Comparison of ENCODE assay signal across 2 cellular contexts in the genomic region with DNA sequence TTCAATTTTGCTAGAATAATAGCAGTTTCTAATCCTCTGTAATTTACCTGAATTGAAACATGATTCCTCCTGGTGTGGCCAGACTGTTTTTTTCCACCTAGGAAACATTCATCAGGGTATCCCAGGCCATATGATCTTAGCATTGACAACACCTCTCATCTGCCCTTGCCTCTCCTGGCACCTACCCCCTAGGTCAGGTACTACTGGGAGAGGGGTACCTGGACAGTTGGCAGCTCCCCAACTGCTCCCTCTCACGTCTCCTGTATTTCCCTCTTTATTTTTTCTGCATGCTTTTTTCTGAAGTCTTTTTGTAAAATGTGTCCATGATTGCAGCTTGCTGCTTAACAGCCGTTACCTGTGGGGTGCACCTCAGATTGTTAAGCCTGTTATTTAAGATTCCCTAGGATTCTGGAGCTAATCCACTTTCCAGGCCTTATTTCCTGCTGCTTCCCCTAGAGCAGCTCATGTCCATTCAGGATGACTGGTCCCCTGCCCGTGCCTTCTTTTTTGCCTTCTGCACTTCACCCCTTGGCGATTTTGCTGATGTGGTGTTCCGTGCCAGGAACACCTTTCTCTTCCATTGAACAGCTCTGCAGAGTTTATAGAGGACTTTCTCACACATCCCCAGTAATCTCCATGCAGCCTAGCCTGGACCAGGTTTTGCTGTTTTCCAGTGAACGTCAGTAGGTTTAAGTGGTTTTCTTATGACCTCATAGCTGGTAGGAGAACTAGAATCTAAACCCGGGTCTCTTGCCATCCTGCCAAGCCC.
TF ChIP-seq lines count a peak whose summit lies in the region.

No MANE protein-coding gene starts in this region.

TF ChIP-seq in GM23338, 12 proteins besides CTCF, POLR2A, EP300 and RAD21:
- TF ChIP-seq ZNF462 (CRISPR knock-in tag; IDR thresholded peaks at IDR 0.05) (no peak), CREB1 (CRISPR knock-in tag; IDR thresholded peaks at IDR 0.05; ENCODE audit: low read depth) (0 out of 2 replicates have a peak, but pooled peaks have one; percentile 39)

TF ChIP-seq in H1, 55 proteins besides CTCF, POLR2A, EP300 and RAD21:
- TF ChIP-seq TCF12 (IDR thresholded peaks at IDR 0.05; ENCODE audit: low read depth, low read length): 0 out of 2 replicates have a peak, but pooled peaks have one; percentile 32
- TF ChIP-seq JUN (IDR thresholded peaks at IDR 0.05; ENCODE audit: low read depth, low read length): no peak
- TF ChIP-seq ATF3 (IDR thresholded peaks at IDR 0.05; ENCODE audit: insufficient read depth, low read depth, low read length): no peak
- peak; percentile 23; the same call in 1 of the 2 replicates for TF ChIP-seq MAFK (IDR thresholded peaks at IDR 0.05; ENCODE audit: low read depth, low read length)
- no peak for TF ChIP-seq CEBPB (IDR thresholded peaks at IDR 0.05; ENCODE audit: low read depth, low read length)
- TF ChIP-seq JUND (IDR thresholded peaks at IDR 0.05; ENCODE audit: low read length): peak; percentile 65; the same call in 1 of the 2 replicates
- no peak for TF ChIP-seq POLR2AphosphoS5 (IDR thresholded peaks at IDR 0.05; ENCODE audit: low read depth, low read length)
- TF ChIP-seq BCL11A (IDR thresholded peaks at IDR 0.05; ENCODE audit: low read depth in 2 of 2, low read length in 2 of 2): no peak
- peak; percentile 99 for TF ChIP-seq SP1 (IDR thresholded peaks at IDR 0.05; ENCODE audit: low read depth, low read length)
- no peak for TF ChIP-seq EZH2 (IDR thresholded peaks at IDR 0.05; ENCODE audit: low read depth, low read length, severe bottlenecking)
- no peak for TF ChIP-seq ZNF274 (IDR thresholded peaks at IDR 0.05; ENCODE audit: borderline replicate concordance, extremely low read depth, low read length)
- TF ChIP-seq ATF2 (IDR thresholded peaks at IDR 0.05; ENCODE audit: low read length): peak; percentile 68; the same call in 1 of the 2 replicates
- TF ChIP-seq SP2 (IDR thresholded peaks at IDR 0.05; ENCODE audit: low read length): no peak
- no peak for TF ChIP-seq SRF (IDR thresholded peaks at IDR 0.05; ENCODE audit: low read depth, low read length)
- TF ChIP-seq RFX5 (IDR thresholded peaks at IDR 0.05; ENCODE audit: borderline replicate concordance, low read depth, low read length): peak; percentile 57; the same call in 1 of the 2 replicates
- TF ChIP-seq TEAD4 (IDR thresholded peaks at IDR 0.05; ENCODE audit: low read depth, low read length): 0 out of 2 replicates have a peak, but pooled peaks have one; percentile 46
- TF ChIP-seq CTBP2 (IDR thresholded peaks at IDR 0.05; ENCODE audit: borderline replicate concordance, insufficient read depth, insufficient read length, low read length): no peak
- peak; percentile 69; the same call in 1 of the 2 replicates for TF ChIP-seq YY1 (IDR thresholded peaks at IDR 0.05; ENCODE audit: low read depth, low read length)
- 0 out of 2 replicates have a peak, but pooled peaks have one; percentile 30 for TF ChIP-seq POU5F1 (IDR thresholded peaks at IDR 0.05; ENCODE audit: low read depth, low read length)
- no peak for TF ChIP-seq SIN3A (conservative IDR thresholded peaks at IDR 0.05 in 1 of 2, IDR thresholded peaks at IDR 0.05 in 1 of 2; ENCODE audit: low read depth in 1 of 2, low read length in 2 of 2)
- TF ChIP-seq, protein P1, sequence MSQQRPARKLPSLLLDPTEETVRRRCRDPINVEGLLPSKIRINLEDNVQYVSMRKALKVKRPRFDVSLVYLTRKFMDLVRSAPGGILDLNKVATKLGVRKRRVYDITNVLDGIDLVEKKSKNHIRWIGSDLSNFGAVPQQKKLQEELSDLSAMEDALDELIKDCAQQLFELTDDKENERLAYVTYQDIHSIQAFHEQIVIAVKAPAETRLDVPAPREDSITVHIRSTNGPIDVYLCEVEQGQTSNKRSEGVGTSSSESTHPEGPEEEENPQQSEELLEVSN (IDR thresholded peaks at IDR 0.05): no peak
- TF ChIP-seq EGR1 (IDR thresholded peaks at IDR 0.05; ENCODE audit: borderline replicate concordance, low read depth, low read length): no peak
- TF ChIP-seq KDM1A (IDR thresholded peaks at IDR 0.05; ENCODE audit: borderline replicate concordance, low read length): peak; percentile 27; the same call in 1 of the 2 replicates
- TF ChIP-seq TAF1 (IDR thresholded peaks at IDR 0.05; ENCODE audit: low read depth, low read length): no peak
- no peak for TF ChIP-seq SP4 (IDR thresholded peaks at IDR 0.05; ENCODE audit: low read length)
- peak; percentile 64 for TF ChIP-seq CREB1 (IDR thresholded peaks at IDR 0.05)
- no peak for TF ChIP-seq GTF2F1 (IDR thresholded peaks at IDR 0.05; ENCODE audit: borderline replicate concordance, low read depth, low read length)
TF ChIP-seq in H1: peak in this region for 11.
